ENCODE assay signal across 19 cellular contexts in genomic region chr20:37727957-37728634, GRCh38. TPM values are rescaled to one million over a fixed set of nuclear protein-coding genes. Genes with fewer than 3 reads are reported as not detected.
DNase-seq lines count a peak whose midpoint lies in the region; ATAC-seq, FAIRE-seq and TF ChIP-seq lines count a peak whose summit lies in the region.
"Had no signal": no experiment of that assay in that cellular context is flagged by ENCODE, and none has a peak within 500 bp of the region (broad histone marks: within the 10 kb centered on the region; RNA-seq: fewer than 3 reads in every experiment).

No MANE protein-coding gene starts in this region.

- H3K27ac Mint-ChIP-seq in astrocyte (ENCODE audit: unreplicated experiment), result peak overlapping the region; percentile 28
- H3K27ac Mint-ChIP-seq: activated naive CD8-positive, alpha-beta T cell treated with anti-CD3 and anti-CD28 coated beads for 36 hours had no signal

- no peak overlapping the region for H3K4me3 Mint-ChIP-seq in astrocyte (ENCODE audit: unreplicated experiment)
- H3K4me3 Mint-ChIP-seq: activated naive CD8-positive, alpha-beta T cell treated with anti-CD3 and anti-CD28 coated beads for 36 hours had no signal

- H3F3A ChIP-seq in SK-N-SH (replicated peaks; ENCODE audit: insufficient read depth), result no peaks in the 10 kb centered on the region

- no peak overlapping the region for H3K23ac ChIP-seq in neuronal stem cell (ENCODE audit: low read depth, low read length, poor library complexity)

- H3K27ac ChIP-seq in astrocyte (ENCODE audit: low read depth, low read length), result no peak overlapping the region
- peak overlapping the region; percentile 85 for H3K27ac ChIP-seq in neuronal stem cell (replicated peaks; ENCODE audit: low read length)
- H3K27ac ChIP-seq in SK-N-SH (ENCODE audit: low read depth in 2 of 2, low read length in 1 of 2), result no peak overlapping the region; a peak in 1 of 4 replicates
- H3K27ac ChIP-seq: BLaER1, HL-60, pancreas, testis had no signal

- no peak overlapping the region for H2AK5ac ChIP-seq in neuronal stem cell (ENCODE audit: low read depth, low read length)

- no peaks in the 10 kb centered on the region for H3K9me3 ChIP-seq in astrocyte (ENCODE audit: insufficient read depth, low read depth, low read length)
- H3K9me3 ChIP-seq in neuronal stem cell (replicated peaks in 1 of 2; ENCODE audit: control insufficient read depth in 2 of 2, insufficient read depth in 1 of 2, low read depth in 1 of 2, low read length in 2 of 2), result no peaks in the 10 kb centered on the region
- H3K9me3 ChIP-seq in SK-N-SH, result no peaks in the 10 kb centered on the region
- H3K9me3 ChIP-seq: BLaER1, pancreas, testis had no signal

- TF ChIP-seq CTCF in GM20000 (IDR thresholded peaks at IDR 0.05; ENCODE audit: extremely low read depth, missing control alignments) (no peak), astrocyte (IDR thresholded peaks at IDR 0.05; ENCODE audit: insufficient read depth, low read depth, low read length) (no peak), SK-N-SH (IDR thresholded peaks at IDR 0.05) (no peak)

- no peaks in the 10 kb centered on the region for H3K9me2 ChIP-seq in SK-N-SH

- peaks cover 9% of the 10 kb centered on the region for H3K79me2 ChIP-seq in astrocyte (ENCODE audit: insufficient read depth, low read length)
- H3K79me2 ChIP-seq in SK-N-SH (ENCODE audit: insufficient read depth), result peaks cover 13% of the 10 kb centered on the region; the same call in 1 of the 2 replicates

- no peak overlapping the region for H4K91ac ChIP-seq in neuronal stem cell (ENCODE audit: low read depth, low read length, poor library complexity)

- no peak overlapping the region for H2BK5ac ChIP-seq in neuronal stem cell (ENCODE audit: low read length)

- H3K14ac ChIP-seq in neuronal stem cell (ENCODE audit: low read length), result no peak overlapping the region

- H3K4me1 Mint-ChIP-seq in astrocyte (ENCODE audit: low read depth, unreplicated experiment), result peaks cover 36% of the 10 kb centered on the region

- ATAC-seq in left ventricle myocardium superior (peak; percentile 33), GM19023 (IDR thresholded peaks at IDR 0.05; ENCODE audit: unreplicated experiment) (no peak), GM19035 (IDR thresholded peaks at IDR 0.05; ENCODE audit: unreplicated experiment) (no peak)
- ATAC-seq: HCT116, Panc1, pancreas had no signal

- H2BK12ac ChIP-seq in neuronal stem cell (ENCODE audit: low read length), result no peak overlapping the region

- H3K36me3 ChIP-seq in astrocyte (ENCODE audit: insufficient read depth, low read length) (no peaks in the 10 kb centered on the region), neuronal stem cell (replicated peaks in 1 of 2; ENCODE audit: control insufficient read depth in 2 of 2, insufficient read depth in 2 of 2, low read length in 2 of 2) (peaks cover 0 to 5% of the 10 kb centered on the region in 2 donors), SK-N-SH (replicated peaks in 1 of 2; ENCODE audit: control insufficient read depth in 1 of 2, insufficient read depth in 2 of 2, low read length in 1 of 2) (peaks cover 0 to under 1% of the 10 kb centered on the region in 2 experiments)

- no peaks in the 10 kb centered on the region for H3K9me3 Mint-ChIP-seq in astrocyte (ENCODE audit: unreplicated experiment)
- H3K9me3 Mint-ChIP-seq: activated naive CD8-positive, alpha-beta T cell treated with anti-CD3 and anti-CD28 coated beads for 36 hours had no signal

- TF ChIP-seq RAD21 in SK-N-SH (IDR thresholded peaks at IDR 0.05; ENCODE audit: low read length), result no peak

- no peak overlapping the region for H3K4me2 ChIP-seq in astrocyte (ENCODE audit: low read length)
- H3K4me2 ChIP-seq in neuronal stem cell (ENCODE audit: insufficient read depth, low read length, poor library complexity, severe bottlenecking), result no peak overlapping the region
- no peak overlapping the region for H3K4me2 ChIP-seq in SK-N-SH
- H3K4me2 ChIP-seq: BLaER1 had no signal

- intact Hi-C loops in left ventricle myocardium superior (cut with micrococcal nuclease), result no loop called here

- POLR2A ChIA-PET in SK-N-SH (lab: Yijun Ruan, JAX), result interaction anchor here (0.6 kb wide), 1 partner anchor 1072 kb away, joined by 6 read pairs; no protein-coding TSS in a partner anchor

- peaks cover 2% of the 10 kb centered on the region for H3K36me3 Mint-ChIP-seq in astrocyte (ENCODE audit: low read depth, unreplicated experiment)

- H4K8ac ChIP-seq in neuronal stem cell (ENCODE audit: low read depth, low read length), result no peak overlapping the region

- DNase-seq in GM20000 (ENCODE audit: low spot score) (peak; percentile 19), astrocyte (ENCODE audit: low read depth) (no peak), left ventricle myocardium superior (no peak), neuronal stem cell (ENCODE audit: low spot score) (no peak), SK-N-SH (no peak), GDM1 (lab: John Stamatoyannopoulos, UW) (no peak)
- DNase-seq: activated CD4-positive, CD25-positive, alpha-beta regulatory T cell treated with anti-CD3 and anti-CD28 coated beads, Interleukin-2, amount 50 U/mL, for 72 hours; activated naive CD8-positive, alpha-beta T cell treated with anti-CD3 and anti-CD28 coated beads for 36 hours; DMS79 treated with DMSO at 0.1 percent for 48 hours; NCI-H187; NCI-H524 treated with DMSO at 0.1 percent for 48 hours; pancreas; testis had no signal

- H3K18ac ChIP-seq in neuronal stem cell (ENCODE audit: low read length), result no peak overlapping the region

- H3K4me3 ChIP-seq in astrocyte (ENCODE audit: insufficient read depth, low read depth, low read length) (no peak overlapping the region), neuronal stem cell (ENCODE audit: low read length in 2 of 2) (no peak overlapping the region), SK-N-SH (ENCODE audit: low read depth in 2 of 2, low read length in 1 of 2) (no peak overlapping the region)
- H3K4me3 ChIP-seq: BLaER1, pancreas, testis had no signal

- H3K4ac ChIP-seq in neuronal stem cell (ENCODE audit: low read length), result no peak overlapping the region

- no peak for TF ChIP-seq EP300 in SK-N-SH (IDR thresholded peaks at IDR 0.05; ENCODE audit: borderline replicate concordance in 1 of 2, low read depth in 1 of 2, low read length in 1 of 2)

- H2AFZ ChIP-seq in astrocyte (ENCODE audit: low read depth, low read length) (no peak overlapping the region), neuronal stem cell (ENCODE audit: low read length) (no peak overlapping the region), SK-N-SH (ENCODE audit: low read depth) (no peak overlapping the region)

- no peaks in the 10 kb centered on the region for H3K79me1 ChIP-seq in neuronal stem cell (ENCODE audit: low read depth, low read length)

- no peak overlapping the region for H2BK120ac ChIP-seq in neuronal stem cell (ENCODE audit: low read depth, low read length)

- FAIRE-seq in astrocyte (lab: Jason Lieb, UNC), result no peak
- FAIRE-seq: pancreas had no signal

- no peaks in the 10 kb centered on the region for H3K27me3 Mint-ChIP-seq in astrocyte (ENCODE audit: low read depth, unreplicated experiment)
- H3K27me3 Mint-ChIP-seq: activated naive CD8-positive, alpha-beta T cell treated with anti-CD3 and anti-CD28 coated beads for 36 hours had no signal

- H3K4me1 ChIP-seq in astrocyte (ENCODE audit: insufficient read depth, low read length), result no peaks in the 10 kb centered on the region
- H3K4me1 ChIP-seq in neuronal stem cell (ENCODE audit: control insufficient read depth in 2 of 2, insufficient read depth in 1 of 2, low read depth in 1 of 2, low read length in 2 of 2), result peaks cover 26 to 31% of the 10 kb centered on the region in 2 donors
- peaks cover 2 to 20% of the 10 kb centered on the region in 2 experiments; a peak in 3 of 4 replicates for H3K4me1 ChIP-seq in SK-N-SH (ENCODE audit: control insufficient read depth in 1 of 2, insufficient read depth in 2 of 2, low read depth in 1 of 2, low read length in 1 of 2)
- H3K4me1 ChIP-seq: BLaER1, testis had no signal

- CTCF ChIA-PET in SK-N-SH (lab: Yijun Ruan, JAX), result interaction anchor here (1.2 to 2.1 kb wide), 4 partner anchors 12 to 164 kb away, joined by 3 to 9 read pairs (median 4); no protein-coding TSS in a partner anchor

- H3K27me3 ChIP-seq in astrocyte (ENCODE audit: insufficient read depth, low read length) (no peaks in the 10 kb centered on the region), neuronal stem cell (ENCODE audit: control insufficient read depth in 3 of 3, insufficient read depth in 3 of 3, low read depth in 1 of 3, low read length in 3 of 3) (no peaks in the 10 kb centered on the region), SK-N-SH (ENCODE audit: insufficient read depth) (no peaks in the 10 kb centered on the region)
- H3K27me3 ChIP-seq: BLaER1, pancreas, testis had no signal

- no CpG with 5 or more reads among the region's 2 CpGs for WGBS in neuronal stem cell (ENCODE audit: extremely low coverage in 2 of 2, insufficient read length in 2 of 2, insufficient replicate concordance in 1 of 2), 2 donors
- WGBS in SK-N-SH (ENCODE audit: low lambda C conversion rate), result 95% methylated on average over 2 of the region's 2 CpGs

- H4K20me1 ChIP-seq in astrocyte (ENCODE audit: insufficient read depth, low read length), result peaks cover 60% of the 10 kb centered on the region
- H4K20me1 ChIP-seq in SK-N-SH (ENCODE audit: insufficient read depth), result no peaks in the 10 kb centered on the region

- H3K9ac ChIP-seq in astrocyte (ENCODE audit: low read length) (no peak overlapping the region), neuronal stem cell (ENCODE audit: low read depth, low read length, poor library complexity) (no peak overlapping the region), SK-N-SH (no peak overlapping the region)
- H3K9ac ChIP-seq: BLaER1 had no signal

- H2BK15ac ChIP-seq in neuronal stem cell (ENCODE audit: low read length), result no peak overlapping the region

TF ChIP-seq in SK-N-SH, 30 proteins besides CTCF, POLR2A, EP300 and RAD21 (continues in another document):
- TF ChIP-seq POLR2AphosphoS5 (IDR thresholded peaks at IDR 0.05; ENCODE audit: low read depth, low read length) (no peak), RXRA (IDR thresholded peaks at IDR 0.05; ENCODE audit: borderline replicate concordance, low read depth) (no peak), GATA2 (CRISPR knock-in tag; IDR thresholded peaks at IDR 0.05) (no peak), CHD2 (IDR thresholded peaks at IDR 0.05; ENCODE audit: low read length, partially characterized antibody) (no peak)
- TF ChIP-seq, protein P1, sequence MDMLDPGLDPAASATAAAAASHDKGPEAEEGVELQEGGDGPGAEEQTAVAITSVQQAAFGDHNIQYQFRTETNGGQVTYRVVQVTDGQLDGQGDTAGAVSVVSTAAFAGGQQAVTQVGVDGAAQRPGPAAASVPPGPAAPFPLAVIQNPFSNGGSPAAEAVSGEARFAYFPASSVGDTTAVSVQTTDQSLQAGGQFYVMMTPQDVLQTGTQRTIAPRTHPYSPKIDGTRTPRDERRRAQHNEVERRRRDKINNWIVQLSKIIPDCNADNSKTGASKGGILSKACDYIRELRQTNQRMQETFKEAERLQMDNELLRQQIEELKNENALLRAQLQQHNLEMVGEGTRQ (IDR thresholded peaks at IDR 0.05; ENCODE audit: borderline replicate concordance, low read depth, low read length), result no peak

RNA-seq across cellular contexts. Expression of gene CTNNBL1, which starts 34.3 kb away (rescaled TPM):
- total RNA-seq in astrocyte (59.6 and 67.0 TPM in 2 replicates), left ventricle myocardium superior (63.4 TPM)
- 106 TPM for polyA plus RNA-seq in neuronal stem cell (2013, experiment 1 of 2)
- 108 TPM for polyA plus RNA-seq in neuronal stem cell (2013, experiment 2 of 2)
- 29.5 and 34.4 TPM in 2 replicates for polyA plus RNA-seq in SK-N-SH (2012; rRNA removed)
- polyA plus RNA-seq in SK-N-SH (2012; cell fraction: cytosol; rRNA removed), result 32.3 and 35.1 TPM in 2 replicates
- polyA plus RNA-seq in SK-N-SH (2012; cell fraction: nucleus; rRNA removed), result 24.0 and 27.6 TPM in 2 replicates
